2 cellular contexts compared by ENCODE assay signal in genomic region chr5:142862585-142862984, GRCh38.
TF ChIP-seq lines count a peak whose summit lies in the region.

No MANE protein-coding gene starts in this region.

TF ChIP-seq in GM23338, 12 proteins besides CTCF, POLR2A, EP300 and RAD21:
- TF ChIP-seq EZH2phosphoT487 (IDR thresholded peaks at IDR 0.05; ENCODE audit: unreplicated experiment) = no peak
- no peak for TF ChIP-seq REST (IDR thresholded peaks at IDR 0.05; ENCODE audit: unreplicated experiment)
- no peak for TF ChIP-seq POLR2AphosphoS5 (IDR thresholded peaks at IDR 0.05; ENCODE audit: low read depth)
- TF ChIP-seq ZNF462 (CRISPR knock-in tag; IDR thresholded peaks at IDR 0.05) = no peak
- TF ChIP-seq ETS1 (IDR thresholded peaks at IDR 0.05) = no peak
- no peak for TF ChIP-seq STAT1 (IDR thresholded peaks at IDR 0.05; ENCODE audit: unreplicated experiment)
- no peak for TF ChIP-seq ZNF331 (CRISPR knock-in tag; IDR thresholded peaks at IDR 0.05; ENCODE audit: low read depth)
- no peak for TF ChIP-seq NANOG (IDR thresholded peaks at IDR 0.05; ENCODE audit: borderline replicate concordance)
- TF ChIP-seq ZNF114 (CRISPR knock-in tag; IDR thresholded peaks at IDR 0.05) = no peak
- no peak for TF ChIP-seq JUNB (IDR thresholded peaks at IDR 0.05; ENCODE audit: unreplicated experiment)
- no peak for TF ChIP-seq CREB1 (CRISPR knock-in tag; IDR thresholded peaks at IDR 0.05; ENCODE audit: low read depth)
- TF ChIP-seq EZH2 (IDR thresholded peaks at IDR 0.05; ENCODE audit: low read depth, unreplicated experiment) = no peak
TF ChIP-seq in GM23338: peak in this region for 0.

TF ChIP-seq in H1, 55 proteins besides CTCF, POLR2A, EP300 and RAD21:
- no peak for TF ChIP-seq TAF7 (optimal IDR thresholded peaks at IDR 0.05; ENCODE audit: borderline replicate concordance, low read depth, low read length)
- no peak for TF ChIP-seq SAP30 (IDR thresholded peaks at IDR 0.05; ENCODE audit: insufficient read depth, insufficient replicate concordance, low read length)
- TF ChIP-seq RFX5 (IDR thresholded peaks at IDR 0.05; ENCODE audit: borderline replicate concordance, low read depth, low read length) = no peak
- TF ChIP-seq GTF2F1 (IDR thresholded peaks at IDR 0.05; ENCODE audit: borderline replicate concordance, low read depth, low read length) = no peak
- TF ChIP-seq CHD2 (IDR thresholded peaks at IDR 0.05; ENCODE audit: low read length) = no peak
- no peak for TF ChIP-seq ATF2 (IDR thresholded peaks at IDR 0.05; ENCODE audit: low read length)
- no peak for TF ChIP-seq TAF1 (IDR thresholded peaks at IDR 0.05; ENCODE audit: low read depth, low read length)
- TF ChIP-seq JUN (IDR thresholded peaks at IDR 0.05; ENCODE audit: low read depth, low read length) = no peak
